8 cellular contexts compared by ENCODE assay signal in the genomic region with DNA sequence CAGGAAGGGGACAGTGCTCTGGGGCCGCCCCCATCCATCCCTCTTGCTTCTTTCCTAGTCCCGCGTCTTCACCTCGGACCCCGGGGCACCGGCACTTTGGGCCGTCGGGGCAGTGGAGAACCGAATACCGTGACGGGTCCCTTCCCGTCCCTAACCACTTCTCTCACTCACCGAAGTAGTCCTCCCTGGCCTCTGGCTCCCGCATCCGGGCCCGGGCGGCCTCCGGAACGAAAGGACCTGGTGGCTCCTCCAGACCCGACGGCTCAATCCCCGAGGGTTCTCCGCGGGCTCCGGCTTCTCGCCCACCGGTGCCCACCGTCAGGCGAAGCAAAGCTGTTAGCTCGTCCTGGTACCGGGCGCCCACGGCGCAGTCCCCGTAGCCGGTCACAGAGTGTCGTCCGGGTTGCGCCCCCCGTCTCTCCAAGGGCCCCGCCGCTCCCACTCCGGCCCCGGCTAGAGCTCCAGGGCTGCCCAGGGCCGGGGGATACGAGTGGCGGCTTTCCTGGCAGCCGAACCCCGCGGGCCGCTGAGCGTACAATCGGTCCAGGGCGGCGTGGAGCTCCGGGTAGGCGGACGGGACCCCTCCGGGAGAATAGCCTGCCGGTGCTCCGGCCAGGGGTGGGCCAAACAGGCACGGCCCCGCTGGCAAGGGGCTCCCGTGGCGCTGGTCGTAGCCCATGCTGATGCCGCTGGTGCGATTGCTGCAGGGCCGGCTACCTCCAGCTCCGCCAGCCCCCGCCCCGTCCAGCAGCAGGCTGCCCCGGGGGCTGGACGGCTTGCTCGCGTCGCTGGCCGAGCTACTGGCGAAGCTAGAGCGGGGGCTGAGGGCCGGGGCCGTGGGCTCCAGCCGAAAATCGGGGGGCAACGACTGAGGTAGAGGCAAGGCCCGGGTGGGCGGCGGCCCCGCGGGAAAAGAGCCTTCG. TPM values are rescaled to one million over a fixed set of nuclear protein-coding genes. Genes with fewer than 3 reads are reported as not detected.
A peak's percentile ranks its signal among the peaks of the same experiment; 100 is the strongest.
DNase-seq lines count a peak whose midpoint lies in the region; ATAC-seq and TF ChIP-seq lines count a peak whose summit lies in the region.

No MANE protein-coding gene starts in this region.

- H3K27ac Mint-ChIP-seq in chondrocyte (ENCODE audit: unreplicated experiment) (peak overlapping the region; percentile 87), type B pancreatic cell (no peak overlapping the region)

- TF ChIP-seq CTCF in NB4 (IDR thresholded peaks at IDR 0.05; ENCODE audit: low read depth, low read length) (no peak), chondrocyte (IDR thresholded peaks at IDR 0.05) (no peak), type B pancreatic cell (conservative IDR thresholded peaks at IDR 0.05) (no peak), WERI-Rb-1 (IDR thresholded peaks at IDR 0.05; ENCODE audit: low read depth, low read length) (no peak)

- no peak for ATAC-seq in GM21367 (IDR thresholded peaks at IDR 0.05; ENCODE audit: unreplicated experiment)

- H3K4me1 ChIP-seq in BLaER1 treated with 17β-estradiol and CSF1 and Interleukin-3, amounts not matched to agents 10 nM and 100 nM = peaks cover 7 to 75% (median 67%) of the 10 kb centered on the region in 10 experiments

- H3K4me3 ChIP-seq in BLaER1 treated with 17β-estradiol and CSF1 and Interleukin-3, amounts not matched to agents 10 nM and 100 nM = peak overlapping the region; percentile 66 to 84 (median 76)
- H3K4me3 ChIP-seq in NB4 (ENCODE audit: low read depth, low read length) (peak overlapping the region; percentile 68), WERI-Rb-1 (ENCODE audit: low read depth, low read length) (no peak overlapping the region)

- H3K36me3 Mint-ChIP-seq in chondrocyte (ENCODE audit: low read depth) (peaks cover 4% of the 10 kb centered on the region), type B pancreatic cell (peaks cover 13% of the 10 kb centered on the region)

- H3K4me1 Mint-ChIP-seq in chondrocyte (ENCODE audit: low read depth) (peaks cover 41% of the 10 kb centered on the region), type B pancreatic cell (ENCODE audit: unreplicated experiment) (peaks cover 38% of the 10 kb centered on the region)

- DNase-seq in NB4 (ENCODE audit: low read depth) (no peak), chondrocyte (ENCODE audit: low spot score) (no peak), lung microvascular endothelial cell (ENCODE audit: low read depth in 2 of 2) (peak; percentile 45 to 46), type B pancreatic cell (ENCODE audit: extremely low spot score, unreplicated experiment) (no peak), OCI-M1 (lab: John Stamatoyannopoulos, UW) (no peak), WERI-Rb-1 (no peak)

- H4K20me1 ChIP-seq in BLaER1 treated with 17β-estradiol and CSF1 and Interleukin-3, amounts not matched to agents 10 nM and 100 nM = peaks cover 0 to 32% (median 0%) of the 10 kb centered on the region in 11 experiments; a peak in 6 of 22 replicates

- H3K4me2 ChIP-seq in BLaER1 treated with 17β-estradiol and CSF1 and Interleukin-3, amounts not matched to agents 10 nM and 100 nM = peak overlapping the region; percentile 88 to 100 (median 96)

- peaks cover 0 to 11% (median 1%) of the 10 kb centered on the region in 11 experiments; a peak in 5 of 22 replicates for H3K36me3 ChIP-seq in BLaER1 treated with 17β-estradiol and CSF1 and Interleukin-3, amounts not matched to agents 10 nM and 100 nM
- no peaks in the 10 kb centered on the region; the same call in 1 of the 2 replicates for H3K36me3 ChIP-seq in WERI-Rb-1

- no peak overlapping the region for H3K4me3 Mint-ChIP-seq in chondrocyte (ENCODE audit: unreplicated experiment)
- peak overlapping the region; percentile 85 for H3K4me3 Mint-ChIP-seq in type B pancreatic cell

- no peaks in the 10 kb centered on the region for H3K9me3 ChIP-seq in BLaER1 treated with 17β-estradiol and CSF1 and Interleukin-3, amounts not matched to agents 10 nM and 100 nM (replicated peaks in 1 of 11)
- no peaks in the 10 kb centered on the region for H3K9me3 ChIP-seq in WERI-Rb-1 (ENCODE audit: severe bottlenecking)

- H3K9ac ChIP-seq in BLaER1 treated with 17β-estradiol and CSF1 and Interleukin-3, amounts not matched to agents 10 nM and 100 nM = peak overlapping the region; percentile 66 to 85 (median 80); a peak in 20 of 22 replicates

- peak overlapping the region in 8 of 11 experiments; percentile 66 to 82 (median 76); a peak in 17 of 22 replicates for H3K27ac ChIP-seq in BLaER1 treated with 17β-estradiol and CSF1 and Interleukin-3, amounts not matched to agents 10 nM and 100 nM
- no peak overlapping the region for H3K27ac ChIP-seq in WERI-Rb-1

- TF ChIP-seq POLR2A in NB4 (IDR thresholded peaks at IDR 0.05; ENCODE audit: extremely low read depth, insufficient read length) = no peak

- peaks cover 20 to 40% (median 30%) of the 10 kb centered on the region in 11 experiments for H3K27me3 ChIP-seq in BLaER1 treated with 17β-estradiol and CSF1 and Interleukin-3, amounts not matched to agents 10 nM and 100 nM
- H3K27me3 ChIP-seq in WERI-Rb-1 (ENCODE audit: insufficient read depth, low read depth, severe bottlenecking) = no peaks in the 10 kb centered on the region

- H3K9me3 Mint-ChIP-seq in chondrocyte (ENCODE audit: low read depth) = no peaks in the 10 kb centered on the region
- H3K9me3 Mint-ChIP-seq in type B pancreatic cell = no peaks in the 10 kb centered on the region

- H3K27me3 Mint-ChIP-seq in chondrocyte (ENCODE audit: low read depth) (no peaks in the 10 kb centered on the region), type B pancreatic cell (peaks cover 3% of the 10 kb centered on the region)

RNA-seq across cellular contexts. Expression of a gene that starts 1.0 kb away (rescaled TPM):
- total RNA-seq in chondrocyte (56.5 to 124 TPM (median 124 TPM) in 3 replicates), lung microvascular endothelial cell (36.0 and 70.2 TPM in 2 replicates), type B pancreatic cell (ENCODE audit: low replicate concordance) (42.8 and 56.1 TPM in 2 replicates)

RNA-seq across cellular contexts. Expression of a gene that starts 24.5 kb away (rescaled TPM):
- total RNA-seq in chondrocyte = 27.6 to 35.2 TPM (median 29.3 TPM) in 3 replicates
- total RNA-seq in lung microvascular endothelial cell = 6.3 and 28.5 TPM in 2 replicates
- total RNA-seq in type B pancreatic cell (ENCODE audit: low replicate concordance) = 17.3 and 40.7 TPM in 2 replicates

RNA-seq across cellular contexts. Expression of a gene that starts 28.6 kb away (rescaled TPM):
- 6.0 to 7.6 TPM (median 6.0 TPM) in 3 replicates for total RNA-seq in chondrocyte
- total RNA-seq in lung microvascular endothelial cell = 2.4 and 3.9 TPM in 2 replicates
- total RNA-seq in type B pancreatic cell (ENCODE audit: low replicate concordance) = 10.2 and 12.6 TPM in 2 replicates

RNA-seq across cellular contexts. Expression of a gene that starts 52.2 kb away (rescaled TPM):
- total RNA-seq in chondrocyte (42.0 to 59.5 TPM (median 50.4 TPM) in 3 replicates), lung microvascular endothelial cell (35.3 and 41.9 TPM in 2 replicates), type B pancreatic cell (ENCODE audit: low replicate concordance) (78.0 and 134 TPM in 2 replicates)

RNA-seq across cellular contexts. Expression of a gene that starts 53.3 kb away (rescaled TPM):
- total RNA-seq in chondrocyte (151 to 207 TPM (median 172 TPM) in 3 replicates), lung microvascular endothelial cell (183 and 219 TPM in 2 replicates), type B pancreatic cell (ENCODE audit: low replicate concordance) (153 and 177 TPM in 2 replicates)

Comparison
In these comparisons a context has a peak if more than half of its experiments do, and no peak if none do; other contexts are left out.
1. DNase-seq: peak in lung microvascular endothelial cell (2 of 2); none in NB4 (single experiment), chondrocyte (single experiment), type B pancreatic cell (single experiment), OCI-M1 (single experiment) and WERI-Rb-1 (single experiment).